ENCODE assay signal across 1 cellular context in the genomic region with DNA sequence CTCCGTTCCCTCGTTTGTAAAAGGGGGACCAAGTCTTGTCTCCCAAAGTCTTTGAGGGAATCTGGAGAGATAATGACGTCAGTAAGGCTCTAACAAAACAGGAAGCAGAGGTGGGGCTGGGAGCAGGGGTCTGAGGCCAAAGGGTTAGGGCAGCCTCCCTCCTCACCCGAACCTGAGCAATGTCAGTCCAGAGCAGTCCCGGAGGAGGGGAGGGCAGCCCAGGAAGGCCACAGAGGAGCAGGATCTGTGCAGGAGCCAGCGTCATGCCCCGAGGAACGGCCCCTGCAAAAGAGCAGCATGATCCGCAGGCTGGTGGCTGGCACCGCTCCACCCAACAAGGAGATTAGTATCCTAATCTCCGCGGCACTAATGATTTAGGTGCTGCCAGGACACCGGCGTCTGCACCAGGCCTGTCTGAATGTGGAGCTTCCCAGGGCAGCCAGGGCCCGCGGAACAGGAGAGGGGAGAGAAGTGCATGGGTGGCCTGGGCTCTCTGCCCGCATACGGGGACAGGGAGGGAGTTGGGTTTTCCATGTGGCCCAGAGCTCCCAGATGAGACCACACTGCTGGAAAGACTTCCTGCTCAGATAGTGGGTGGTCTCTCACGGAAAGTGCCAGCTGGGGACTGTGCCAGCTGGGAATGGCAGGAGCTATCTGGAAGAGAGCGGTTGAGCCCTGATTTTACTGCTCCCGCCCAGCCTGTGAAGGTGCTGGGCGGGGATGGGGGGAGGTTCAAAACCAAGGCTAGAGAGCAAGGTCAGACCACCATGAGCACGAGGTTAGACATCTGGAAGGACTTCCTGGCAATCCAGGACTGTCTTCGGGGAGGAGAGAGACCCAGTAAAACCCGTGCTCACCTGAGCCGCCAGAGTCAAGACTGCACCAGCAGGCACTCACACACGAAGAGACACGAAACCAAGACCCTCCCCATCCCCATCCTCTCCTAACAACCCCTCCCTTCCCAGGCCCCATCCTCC.
TF ChIP-seq lines count a peak whose summit lies in the region.

No MANE protein-coding gene starts in this region.

TF ChIP-seq in HepG2, 621 proteins besides CTCF, POLR2A, EP300 and RAD21:
- TF ChIP-seq ATF7 (IDR thresholded peaks at IDR 0.05) (peak; percentile 92), ATF7 (CRISPR knock-in tag; IDR thresholded peaks at IDR 0.05) (no peak), CREB1 (IDR thresholded peaks at IDR 0.05) (peak; percentile 85), CREB1 (CRISPR knock-in tag; IDR thresholded peaks at IDR 0.05) (no peak), SYNCRIP (IDR thresholded peaks at IDR 0.05; ENCODE audit: insufficient read depth, low read depth, low read length) (no peak)
- TF ChIP-seq, protein P1, sequence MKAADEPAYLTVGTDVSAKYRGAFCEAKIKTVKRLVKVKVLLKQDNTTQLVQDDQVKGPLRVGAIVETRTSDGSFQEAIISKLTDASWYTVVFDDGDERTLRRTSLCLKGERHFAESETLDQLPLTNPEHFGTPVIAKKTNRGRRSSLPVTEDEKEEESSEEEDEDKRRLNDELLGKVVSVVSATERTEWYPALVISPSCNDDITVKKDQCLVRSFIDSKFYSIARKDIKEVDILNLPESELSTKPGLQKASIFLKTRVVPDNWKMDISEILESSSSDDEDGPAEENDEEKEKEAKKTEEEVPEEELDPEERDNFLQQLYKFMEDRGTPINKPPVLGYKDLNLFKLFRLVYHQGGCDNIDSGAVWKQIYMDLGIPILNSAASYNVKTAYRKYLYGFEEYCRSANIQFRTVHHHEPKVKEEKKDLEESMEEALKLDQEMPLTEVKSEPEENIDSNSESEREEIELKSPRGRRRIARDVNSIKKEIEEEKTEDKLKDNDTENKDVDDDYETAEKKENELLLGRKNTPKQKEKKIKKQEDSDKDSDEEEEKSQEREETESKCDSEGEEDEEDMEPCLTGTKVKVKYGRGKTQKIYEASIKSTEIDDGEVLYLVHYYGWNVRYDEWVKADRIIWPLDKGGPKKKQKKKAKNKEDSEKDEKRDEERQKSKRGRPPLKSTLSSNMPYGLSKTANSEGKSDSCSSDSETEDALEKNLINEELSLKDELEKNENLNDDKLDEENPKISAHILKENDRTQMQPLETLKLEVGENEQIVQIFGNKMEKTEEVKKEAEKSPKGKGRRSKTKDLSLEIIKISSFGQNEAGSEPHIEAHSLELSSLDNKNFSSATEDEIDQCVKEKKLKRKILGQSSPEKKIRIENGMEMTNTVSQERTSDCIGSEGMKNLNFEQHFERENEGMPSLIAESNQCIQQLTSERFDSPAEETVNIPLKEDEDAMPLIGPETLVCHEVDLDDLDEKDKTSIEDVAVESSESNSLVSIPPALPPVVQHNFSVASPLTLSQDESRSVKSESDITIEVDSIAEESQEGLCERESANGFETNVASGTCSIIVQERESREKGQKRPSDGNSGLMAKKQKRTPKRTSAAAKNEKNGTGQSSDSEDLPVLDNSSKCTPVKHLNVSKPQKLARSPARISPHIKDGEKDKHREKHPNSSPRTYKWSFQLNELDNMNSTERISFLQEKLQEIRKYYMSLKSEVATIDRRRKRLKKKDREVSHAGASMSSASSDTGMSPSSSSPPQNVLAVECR (CRISPR knock-in tag; IDR thresholded peaks at IDR 0.05; ENCODE audit: borderline replicate concordance), result 0 out of 2 replicates have a peak, but pooled peaks have one; percentile 21
